In the genomic region with DNA sequence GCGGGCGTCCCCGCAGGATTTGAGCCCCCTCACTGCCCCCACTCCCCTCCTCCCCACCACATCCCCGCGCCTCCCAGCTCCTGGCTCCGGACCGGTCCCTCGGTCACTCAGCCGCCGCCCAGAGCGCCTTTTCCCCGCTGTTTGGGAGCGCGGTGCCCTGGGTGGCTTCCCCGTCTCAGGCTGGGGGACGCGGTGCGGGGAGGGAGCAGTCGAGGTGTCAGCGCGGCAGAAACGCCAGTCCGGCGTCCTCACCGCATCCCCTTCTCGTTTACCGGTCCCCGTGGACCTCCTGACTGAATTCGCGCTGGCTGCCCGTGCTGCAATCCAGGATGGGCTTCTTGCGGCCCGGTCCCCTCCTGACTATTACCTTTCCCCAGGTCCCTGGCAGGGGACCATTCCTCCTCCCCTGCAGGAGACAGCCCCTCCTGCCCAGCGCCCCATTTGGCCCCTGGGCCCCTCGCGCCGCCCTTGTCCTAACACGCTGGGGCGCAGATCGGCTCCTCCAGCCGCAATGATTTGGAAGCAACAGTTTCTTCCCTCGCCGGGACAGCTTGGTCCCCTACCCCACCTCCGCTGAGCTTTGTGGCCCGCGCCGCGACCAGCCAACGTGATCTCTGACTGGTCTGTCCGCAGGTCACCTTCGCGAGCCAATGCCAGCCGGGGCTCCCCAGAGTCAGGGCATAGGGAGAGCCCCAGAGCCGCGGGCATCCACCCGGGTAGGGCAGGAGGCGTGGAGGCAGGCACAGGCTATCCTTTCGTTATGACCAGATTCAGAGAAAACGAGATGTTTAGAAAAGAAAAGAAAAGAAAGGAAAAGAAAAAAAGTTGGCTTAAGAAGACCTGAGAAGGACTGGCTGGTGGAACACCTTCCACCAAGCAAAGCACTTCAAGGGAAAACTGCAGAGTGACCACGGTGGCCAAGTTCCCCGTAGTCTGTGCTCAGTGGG, we compare ENCODE assay signal across 8 cellular contexts. TPM values are rescaled to one million over a fixed set of nuclear protein-coding genes. Genes with fewer than 3 reads are reported as not detected.
DNase-seq lines count a peak whose midpoint lies in the region; ATAC-seq and TF ChIP-seq lines count a peak whose summit lies in the region.

No MANE protein-coding gene starts in this region.

- peak in 1 of 10 donors; percentile 44 for DNase-seq in dorsolateral prefrontal cortex
- DNase-seq in mucosa of descending colon = peak in 2 of 3 donors; percentile 36 to 73
- DNase-seq in RKO (ENCODE audit: low spot score) = no peak
- no peak for DNase-seq in stimulated activated naive CD4-positive, alpha-beta T cell treated with Interleukin-2 at 50 U/mL for 16 hours (lab: John Stamatoyannopoulos, UW)
- no peak for DNase-seq in GM13976 (ENCODE audit: low spot score)

- peak overlapping the region; percentile 100 for H3K4me2 ChIP-seq in OCI-LY3 (ENCODE audit: low read length)

- peaks cover 48% of the 10 kb centered on the region for H4K20me1 ChIP-seq in OCI-LY3 (ENCODE audit: insufficient read depth, low read length)

- H3K9me3 ChIP-seq in OCI-LY3 (ENCODE audit: insufficient read depth, low read length) (no peaks in the 10 kb centered on the region), mucosa of descending colon (no peaks in the 10 kb centered on the region)

- in situ Hi-C loops in GM13976 (cut with MboI; ENCODE audit: low sequenced_read_pairs, unreplicated experiment) = no loop called here

- H3K79me2 ChIP-seq in OCI-LY3 (ENCODE audit: low read length) = peaks cover 64% of the 10 kb centered on the region

- H3K4me1 ChIP-seq in OCI-LY3 (ENCODE audit: low read length) (peaks cover 57% of the 10 kb centered on the region), mucosa of descending colon (ENCODE audit: low read depth) (peaks cover 14% of the 10 kb centered on the region)

- ATAC-seq in GM18498 (IDR thresholded peaks at IDR 0.05; ENCODE audit: unreplicated experiment) (peak; percentile 2), mucosa of descending colon (peak; percentile 3), HG02759 (IDR thresholded peaks at IDR 0.05; ENCODE audit: unreplicated experiment) (no peak)

- H3K27me3 ChIP-seq in OCI-LY3 (ENCODE audit: low read depth, low read length) (no peaks in the 10 kb centered on the region), dorsolateral prefrontal cortex (peaks cover 0 to 25% (median 0%) of the 10 kb centered on the region in 45 donors)

- peaks cover 35% of the 10 kb centered on the region for H3K36me3 ChIP-seq in OCI-LY3 (replicated peaks; ENCODE audit: low read depth, low read length)
- no peaks in the 10 kb centered on the region for H3K36me3 ChIP-seq in mucosa of descending colon (ENCODE audit: low read depth)

- TF ChIP-seq CTCF in OCI-LY3 (IDR thresholded peaks at IDR 0.05; ENCODE audit: low read depth, low read length) (no peak), dorsolateral prefrontal cortex (IDR thresholded peaks at IDR 0.05 in 54 of 56, conservative IDR thresholded peaks at IDR 0.05 in 2 of 56; ENCODE audit: low read depth in 1 of 56, partially characterized antibody in 56 of 56) (no peak), mucosa of descending colon (IDR thresholded peaks at IDR 0.05) (no peak), GM13976 (IDR thresholded peaks at IDR 0.05; ENCODE audit: borderline replicate concordance, control extremely low read depth, extremely low read depth, insufficient read depth, missing control alignments) (no peak)

- H3K27ac ChIP-seq in OCI-LY3 (ENCODE audit: low read length) (peak overlapping the region; percentile 93), dorsolateral prefrontal cortex (peak overlapping the region in 55 of 59 donors; percentile 13 to 90 (median 75))

- intact Hi-C loops in dorsolateral prefrontal cortex (cut with DNase I) (no loop called here), mucosa of descending colon (cut with DNase I, micrococcal nuclease) (no loop called here)

- H3K9ac ChIP-seq in OCI-LY3 (ENCODE audit: low read length) = peak overlapping the region; percentile 96

- H2AFZ ChIP-seq in OCI-LY3 (ENCODE audit: low read depth, low read length) = no peak overlapping the region

- H3K4me3 ChIP-seq in OCI-LY3 (ENCODE audit: low read length) (peak overlapping the region; percentile 90), dorsolateral prefrontal cortex (peak overlapping the region; percentile 54 to 81 (median 72)), mucosa of descending colon (peak overlapping the region; percentile 30)

RNA-seq across cellular contexts. Expression of gene ANKRD33B, which starts 1.2 kb away (rescaled TPM):
- total RNA-seq in dorsolateral prefrontal cortex = 10 to 100 TPM; 10.4 to 61.6 (median 31.4) TPM
- 1 to 10 TPM in 2 of 3 donors, under 1 TPM in 1; 0.96 to 3.3 (median 1.7) TPM for total RNA-seq in mucosa of descending colon

Comparison
In these comparisons a context has a peak if more than half of its experiments do, and no peak if none do; other contexts are left out.
1. H3K4me3 ChIP-seq: peak in every context shown above with its lines; median percentile 90 in OCI-LY3; 72 in dorsolateral prefrontal cortex; 30 in mucosa of descending colon.
2. DNase-seq: peak in mucosa of descending colon (2 of 3); none in RKO (single experiment), stimulated activated naive CD4-positive, alpha-beta T cell treated with Interleukin-2 at 50 U/mL for 16 hours (single experiment) and GM13976 (single experiment).